12 cellular contexts compared by ENCODE assay signal in the genomic region with DNA sequence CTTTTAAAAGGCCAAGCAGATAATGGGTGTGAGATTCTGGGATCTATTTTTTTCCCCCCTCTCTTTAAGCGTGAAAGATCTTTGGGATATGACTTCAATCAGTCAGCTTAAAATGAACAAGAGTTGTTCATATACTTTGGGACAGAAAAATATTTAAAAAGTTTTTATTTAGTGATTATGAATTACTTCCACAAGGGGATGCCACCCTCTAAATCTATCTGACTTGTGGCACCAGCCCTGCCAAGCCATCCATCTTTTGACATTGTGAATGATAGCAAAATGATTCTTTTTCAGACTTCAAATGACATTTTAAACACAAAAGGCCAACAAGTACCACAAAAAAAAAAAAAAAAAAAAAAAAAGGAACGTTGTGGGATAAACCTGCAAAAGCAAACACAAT.
"Had no signal": no experiment of that assay in that cellular context is flagged by ENCODE, and none has a peak within 500 bp of the region (broad histone marks: within the 10 kb centered on the region; RNA-seq: fewer than 3 reads in every experiment).

No MANE protein-coding gene starts in this region.

- H3K4me1 ChIP-seq: gastrocnemius medialis, testis had no signal

- H3K9me3 ChIP-seq: esophagus squamous epithelium, gastrocnemius medialis, heart right ventricle, testis had no signal

- ATAC-seq: gastrocnemius medialis; heart right ventricle; stimulated activated naive CD8-positive, alpha-beta T cell treated with anti-CD3 and anti-CD28 coated beads, Interleukin-15, amount 100 ng/mL, for 72 hours; T-helper 17 cell had no signal

- H3K4me3 ChIP-seq: dorsolateral prefrontal cortex, esophagus squamous epithelium, gastrocnemius medialis, heart right ventricle, testis had no signal

- H3K36me3 ChIP-seq: esophagus squamous epithelium, gastrocnemius medialis, heart right ventricle had no signal

- H3K27ac ChIP-seq: dorsolateral prefrontal cortex, esophagus squamous epithelium, gastrocnemius medialis, heart right ventricle, testis had no signal

- H3K27me3 ChIP-seq: dorsolateral prefrontal cortex, esophagus squamous epithelium, gastrocnemius medialis, heart right ventricle, testis had no signal

- DNase-seq: activated B cell treated with CpG ODN at 0.5 μM for 24 hours; activated CD4-positive, alpha-beta T cell treated with anti-CD3 and anti-CD28 coated beads, Interleukin-2, amount 50 U/mL, for 1 hour; activated naive CD4-positive, alpha-beta T cell treated with anti-CD3 and anti-CD28 coated beads, Interleukin-2, amount 50 U/mL, for 16 hours; dorsolateral prefrontal cortex; esophagus squamous epithelium; gastrocnemius medialis; heart right ventricle; occipital lobe; stimulated activated CD4-positive, alpha-beta T cell treated with anti-CD3 and anti-CD28 coated beads, Interleukin-4, amount 100 ng/mL, for 4 hours; stimulated activated naive CD8-positive, alpha-beta T cell treated with anti-CD3 and anti-CD28 coated beads, Interleukin-15, amount 100 ng/mL, for 72 hours; T-helper 17 cell; testis had no signal
